In genomic region chr6:32116674-32117073, GRCh38 we compare ENCODE assay signal across 10 cellular contexts. TPM values are rescaled to one million over a fixed set of nuclear protein-coding genes. Genes with fewer than 3 reads are reported as not detected.
DNase-seq lines count a peak whose midpoint lies in the region; ATAC-seq and TF ChIP-seq lines count a peak whose summit lies in the region.
"Had no signal": no experiment of that assay in that cellular context is flagged by ENCODE, and none has a peak within 500 bp of the region (broad histone marks: within the 10 kb centered on the region; RNA-seq: fewer than 3 reads in every experiment).

No MANE protein-coding gene starts in this region.

- peaks cover 4% of the 10 kb centered on the region for H3K4me1 Mint-ChIP-seq in T-helper 2 cell treated with Interferon-gamma antibody and Interleukin-4, amounts not matched to agents 5 μg/mL and 100 μg/mL, for 36 hours (ENCODE audit: low read depth)

- no peaks in the 10 kb centered on the region for H3K9me3 Mint-ChIP-seq in T-helper 2 cell treated with Interferon-gamma antibody and Interleukin-4, amounts not matched to agents 5 μg/mL and 100 μg/mL, for 36 hours

- no peak for TF ChIP-seq EP300 in upper lobe of left lung (IDR thresholded peaks at IDR 0.05)

- intact Hi-C loops in heart left ventricle (cut with DNase I): loop anchor here in 7 of 10 donors (5.0 to 10.0 kb wide), 5 partner anchors 36 to 298 kb away; partner anchors contain the start of genes PPT2 (in 3 of the 7) and PRRT1 (in 3 of the 7)
- intact Hi-C loops in cardiac septum (cut with DNase I): no loop called here

- H4K20me1 ChIP-seq in OCI-LY3 (ENCODE audit: insufficient read depth, low read length): no peaks in the 10 kb centered on the region

- DNase-seq in heart left ventricle (no peak), cardiac septum (ENCODE audit: low spot score) (no peak), fibroblast of pulmonary artery (ENCODE audit: low read depth) (no peak), upper lobe of left lung (no peak), NCI-H510A (lab: John Stamatoyannopoulos, UW) (no peak), A172 (ENCODE audit: low spot score) (no peak)
- DNase-seq in T-helper 2 cell treated with Interferon-gamma antibody and Interleukin-4, amounts not matched to agents 5 μg/mL and 100 μg/mL, for 36 hours (ENCODE audit: low spot score): no peak
- DNase-seq: NCI-H446 had no signal

- H3K4me3 Mint-ChIP-seq in T-helper 2 cell treated with Interferon-gamma antibody and Interleukin-4, amounts not matched to agents 5 μg/mL and 100 μg/mL, for 36 hours: no peak overlapping the region

- no peak overlapping the region for H3K27ac ChIP-seq in heart left ventricle
- H3K27ac ChIP-seq in OCI-LY3 (ENCODE audit: low read length): no peak overlapping the region
- H3K27ac ChIP-seq in upper lobe of left lung: peak overlapping the region; percentile 56 to 86 (median 72)
- H3K27ac ChIP-seq: suprapubic skin had no signal

- no peak overlapping the region for H3K9ac ChIP-seq in OCI-LY3 (ENCODE audit: low read length)

- WGBS in heart left ventricle, 4 donors: 82 to 90% (median 87%) methylated on average over 7 of the region's 7 CpGs
- WGBS in upper lobe of left lung, 2 donors: 88 to 95% methylated on average over 7 of the region's 7 CpGs

- H3K9me3 ChIP-seq in heart left ventricle (no peaks in the 10 kb centered on the region), OCI-LY3 (ENCODE audit: insufficient read depth, low read length) (no peaks in the 10 kb centered on the region), upper lobe of left lung (no peaks in the 10 kb centered on the region)
- H3K9me3 ChIP-seq: suprapubic skin had no signal

- TF ChIP-seq POLR2A in heart left ventricle (IDR thresholded peaks at IDR 0.05) (no peak), upper lobe of left lung (IDR thresholded peaks at IDR 0.05) (no peak)

- no peaks in the 10 kb centered on the region for H3K27me3 Mint-ChIP-seq in T-helper 2 cell treated with Interferon-gamma antibody and Interleukin-4, amounts not matched to agents 5 μg/mL and 100 μg/mL, for 36 hours (ENCODE audit: low read depth)

- H3K36me3 ChIP-seq in heart left ventricle: peaks cover 0 to 68% (median 61%) of the 10 kb centered on the region in 9 donors
- peaks cover 9% of the 10 kb centered on the region for H3K36me3 ChIP-seq in OCI-LY3 (replicated peaks; ENCODE audit: low read depth, low read length)
- peaks cover 36 to 63% (median 60%) of the 10 kb centered on the region in 4 donors for H3K36me3 ChIP-seq in upper lobe of left lung

- H3K4me1 ChIP-seq in heart left ventricle (peaks cover 7 to 50% (median 40%) of the 10 kb centered on the region in 12 donors), OCI-LY3 (ENCODE audit: low read length) (no peaks in the 10 kb centered on the region; the same call in 1 of the 2 replicates), upper lobe of left lung (peaks cover 41 to 65% (median 61%) of the 10 kb centered on the region in 4 donors)

- H2AFZ ChIP-seq in OCI-LY3 (ENCODE audit: low read depth, low read length): no peak overlapping the region

- H3K4me2 ChIP-seq in OCI-LY3 (ENCODE audit: low read length): no peak overlapping the region

- H3K27me3 ChIP-seq in heart left ventricle (no peaks in the 10 kb centered on the region), OCI-LY3 (ENCODE audit: low read depth, low read length) (no peaks in the 10 kb centered on the region), upper lobe of left lung (peaks cover 0 to 1% (median 0%) of the 10 kb centered on the region in 4 donors)
- H3K27me3 ChIP-seq: suprapubic skin had no signal

- no peak for ATAC-seq in heart left ventricle
- ATAC-seq in upper lobe of left lung (ENCODE audit: low FRiP score in 2 of 2): no peak

- peaks cover 42% of the 10 kb centered on the region for H3K36me3 Mint-ChIP-seq in T-helper 2 cell treated with Interferon-gamma antibody and Interleukin-4, amounts not matched to agents 5 μg/mL and 100 μg/mL, for 36 hours (ENCODE audit: low read depth)

- no peak overlapping the region for H3K27ac Mint-ChIP-seq in T-helper 2 cell treated with Interferon-gamma antibody and Interleukin-4, amounts not matched to agents 5 μg/mL and 100 μg/mL, for 36 hours

- H3K4me3 ChIP-seq in heart left ventricle (no peak overlapping the region), OCI-LY3 (ENCODE audit: low read length) (no peak overlapping the region), fibroblast of pulmonary artery (replicated peaks; ENCODE audit: low read depth, low read length) (no peak overlapping the region), upper lobe of left lung (no peak overlapping the region)
- H3K4me3 ChIP-seq: suprapubic skin had no signal

- peak; percentile 8 to 43 (median 23) for TF ChIP-seq CTCF in heart left ventricle (IDR thresholded peaks at IDR 0.05)
- peak; percentile 25 for TF ChIP-seq CTCF in OCI-LY3 (IDR thresholded peaks at IDR 0.05; ENCODE audit: low read depth, low read length)
- peak; percentile 50 for TF ChIP-seq CTCF in fibroblast of pulmonary artery (IDR thresholded peaks at IDR 0.05; ENCODE audit: low read length, missing control alignments)
- peak in 5 of 6 experiments; percentile 28 to 49 (median 37) for TF ChIP-seq CTCF in upper lobe of left lung (IDR thresholded peaks at IDR 0.05)

- H3K79me2 ChIP-seq in OCI-LY3 (ENCODE audit: low read length): no peaks in the 10 kb centered on the region

RNA-seq across cellular contexts. Expression of gene TNXB, which starts 7.5 kb away (rescaled TPM):
- total RNA-seq in heart left ventricle: 100 to 1,000 TPM in 3 of 9 donors, 10 to 100 TPM in 6; 17.8 to 234 (median 56.9) TPM
- polyA plus RNA-seq in heart left ventricle: 10 to 100 TPM; 23.8 to 47.9 TPM
- 59.9 TPM for total RNA-seq in cardiac septum
- total RNA-seq in upper lobe of left lung: 100 to 1,000 TPM in 4 of 6 donors, 10 to 100 TPM in 2; 58.1 to 206 (median 151) TPM
- 45.0 and 45.7 TPM in 2 replicates for total RNA-seq in A172 (2014; rRNA removed; shearing (Covaris generic))

RNA-seq across cellular contexts. Expression of gene ATF6B, which starts 11.4 kb away (rescaled TPM):
- 10 to 100 TPM; 11.1 to 56.8 (median 28.7) TPM for total RNA-seq in heart left ventricle
- 10 to 100 TPM; 26.8 to 28.8 TPM for polyA plus RNA-seq in heart left ventricle
- total RNA-seq in cardiac septum: 40.8 TPM
- total RNA-seq in upper lobe of left lung: 100 to 1,000 TPM in 3 of 6 donors, 10 to 100 TPM in 3; 35.3 to 230 (median 95.8) TPM
- 19.9 and 22.2 TPM in 2 replicates for total RNA-seq in A172 (2014; rRNA removed; shearing (Covaris generic))

RNA-seq across cellular contexts. Expression of gene FKBPL, which starts 13.4 kb away (rescaled TPM):
- 1 to 10 TPM; 1.3 to 3.7 (median 2.9) TPM for total RNA-seq in heart left ventricle
- polyA plus RNA-seq in heart left ventricle: 1 to 10 TPM; 2.9 to 9.3 TPM
- total RNA-seq in cardiac septum: 1.9 TPM
- total RNA-seq in upper lobe of left lung: 1 to 10 TPM in 5 of 6 donors, not detected in 1; 1.4 to 5.6 (median 4.6) TPM
- 4.8 and 8.8 TPM in 2 replicates for total RNA-seq in A172 (2014; rRNA removed; shearing (Covaris generic))

RNA-seq across cellular contexts. Expression of gene PRRT1, which starts 35.1 kb away (rescaled TPM):
- total RNA-seq in heart left ventricle: 1 to 10 TPM in 1 of 9 donors, under 1 TPM in 8; 0.28 to 1.1 (median 0.61) TPM
- under 1 TPM; 0.82 to 0.95 TPM for polyA plus RNA-seq in heart left ventricle
- 0.83 TPM for total RNA-seq in cardiac septum
- total RNA-seq in upper lobe of left lung: 1 to 10 TPM in 2 of 6 donors, under 1 TPM in 3, not detected in 1; 0.69 to 6.3 (median 0.98) TPM
- not detected in 2 replicates for total RNA-seq in A172 (2014; rRNA removed; shearing (Covaris generic))

RNA-seq across cellular contexts. Expression of gene PPT2, which starts 37.3 kb away (rescaled TPM):
- total RNA-seq in heart left ventricle (10 to 100 TPM; 17.1 to 34.0 (median 22.7) TPM), cardiac septum (15.6 TPM), upper lobe of left lung (10 to 100 TPM in 5 of 6 donors, 1 to 10 TPM in 1; 7.0 to 64.8 (median 16.8) TPM)
- polyA plus RNA-seq in heart left ventricle: 10 to 100 TPM; 13.1 to 21.6 TPM
- total RNA-seq in A172 (2014; rRNA removed; shearing (Covaris generic)): 4.7 and 7.7 TPM in 2 replicates

Comparison
In these comparisons a context has a peak if more than half of its experiments do, and no peak if none do; other contexts are left out.
1. H3K27ac ChIP-seq: peak in upper lobe of left lung (4 of 4); none in heart left ventricle (0 of 12) and OCI-LY3 (single experiment).
2. Peak in every context shown above with its lines, with median percentiles within 50 percentile points of each other: CTCF ChIP-seq.